8 cellular contexts compared by ENCODE assay signal in genomic region chr4:49096627-49097026, GRCh38.
DNase-seq lines count a peak whose midpoint lies in the region; ATAC-seq and TF ChIP-seq lines count a peak whose summit lies in the region.
"Not testable (repeated sequence)": the region's sequence is repeated elsewhere in the genome, so short reads cannot be mapped to it uniquely, and the experiment has no call there.

No MANE protein-coding gene starts in this region.

- intact Hi-C loops in body of pancreas (cut with DNase I), result not testable (repeated sequence)

- peak; percentile 29 for ATAC-seq in GM18861 (IDR thresholded peaks at IDR 0.05; ENCODE audit: unreplicated experiment)
- ATAC-seq in GM21367 (IDR thresholded peaks at IDR 0.05; ENCODE audit: unreplicated experiment), result peak; percentile 31
- ATAC-seq in HG02642 (IDR thresholded peaks at IDR 0.05; ENCODE audit: poor library complexity, unreplicated experiment), result peak; percentile 40
- ATAC-seq in HG03097 (IDR thresholded peaks at IDR 0.05; ENCODE audit: low FRiP score, unreplicated experiment), result peak; percentile 39
- peak; percentile 40 for ATAC-seq in body of pancreas

- TF ChIP-seq POLR2A in body of pancreas (IDR thresholded peaks at IDR 0.05), result not testable (repeated sequence)

- H3K4me3 ChIP-seq in HUES6 (ENCODE audit: low read depth, low read length), result peak overlapping the region; percentile 14; the same call in 1 of the 2 replicates
- not testable (repeated sequence) for H3K4me3 ChIP-seq in body of pancreas
- peak overlapping the region in 2 of 3 donors; percentile 36 for H3K4me3 ChIP-seq in liver (ENCODE audit: low read depth in 1 of 3, low read length in 3 of 3)
- H3K4me3 ChIP-seq in subcutaneous abdominal adipose tissue (ENCODE audit: low read depth in 1 of 5, low read length in 5 of 5), result peak overlapping the region in 3 of 5 donors; percentile 5 to 29 (median 12)

- H3K4me1 ChIP-seq in HUES6 (ENCODE audit: control insufficient read depth, insufficient read depth, low read length); body of pancreas; liver (ENCODE audit: control insufficient read depth in 4 of 4, insufficient read depth in 4 of 4, low read length in 3 of 4); subcutaneous abdominal adipose tissue (ENCODE audit: control insufficient read depth in 5 of 5, insufficient read depth in 5 of 5, low read length in 5 of 5): not testable (repeated sequence)

- TF ChIP-seq CTCF in body of pancreas (IDR thresholded peaks at IDR 0.05); liver (IDR thresholded peaks at IDR 0.05; ENCODE audit: low read depth, low read length, missing input control): not testable (repeated sequence)

- H3K36me3 ChIP-seq in HUES6 (ENCODE audit: control insufficient read depth, insufficient read depth, low read length); body of pancreas (replicated peaks in 1 of 2; ENCODE audit: insufficient read depth in 1 of 2, low read depth in 2 of 2); liver (ENCODE audit: control insufficient read depth in 4 of 4, insufficient read depth in 3 of 4, low read depth in 1 of 4, low read length in 3 of 4); subcutaneous abdominal adipose tissue (ENCODE audit: control insufficient read depth in 5 of 5, insufficient read depth in 5 of 5, low read length in 5 of 5): not testable (repeated sequence)

- not testable (repeated sequence) for H3K27me3 ChIP-seq in HUES6 (ENCODE audit: control insufficient read depth, insufficient read depth, low read length); body of pancreas; liver (ENCODE audit: control insufficient read depth in 4 of 4, insufficient read depth in 4 of 4, low read length in 3 of 4); subcutaneous abdominal adipose tissue (ENCODE audit: control insufficient read depth in 5 of 5, insufficient read depth in 4 of 5, low read length in 5 of 5)

- H3K9me3 ChIP-seq in HUES6 (ENCODE audit: control insufficient read depth, insufficient read depth, low read depth, low read length) (peaks cover 60% of the 10 kb centered on the region), body of pancreas (peaks cover 0 to 12% (median 0%) of the 10 kb centered on the region in 3 donors), liver (ENCODE audit: control insufficient read depth in 4 of 4, low read length in 3 of 4) (peaks cover 7 to 56% (median 49%) of the 10 kb centered on the region in 4 donors), subcutaneous abdominal adipose tissue (ENCODE audit: control insufficient read depth in 5 of 5, low read length in 5 of 5) (peaks cover 22 to 57% (median 50%) of the 10 kb centered on the region in 5 donors)

- H3K27ac ChIP-seq in HUES6 (ENCODE audit: low read depth, low read length); body of pancreas; liver (ENCODE audit: low read depth in 1 of 2, low read length in 2 of 2); subcutaneous abdominal adipose tissue (ENCODE audit: low read depth, low read length): not testable (repeated sequence)

- DNase-seq in body of pancreas, result not testable (repeated sequence)

- 42 to 43% methylated on average over 8 of the region's 8 CpGs for WGBS in body of pancreas, 2 donors
- WGBS in liver, result 46% methylated on average over 8 of the region's 8 CpGs

- TF ChIP-seq RAD21 in liver (IDR thresholded peaks at IDR 0.05), result not testable (repeated sequence)

- not testable (repeated sequence) for H3K9ac ChIP-seq in HUES6 (ENCODE audit: low read length); liver (ENCODE audit: low read depth in 1 of 2, low read length in 2 of 2); subcutaneous abdominal adipose tissue (ENCODE audit: low read length in 5 of 5)
